ENCODE assay signal across 2 cellular contexts in genomic region chr4:139392797-139393196, GRCh38.
TF ChIP-seq lines count a peak whose summit lies in the region.

No MANE protein-coding gene starts in this region.

TF ChIP-seq in HepG2, 621 proteins besides CTCF, POLR2A, EP300 and RAD21:
- TF ChIP-seq HMGA1 (CRISPR knock-in tag; conservative IDR thresholded peaks at IDR 0.05) (no peak), ZNF317 (CRISPR knock-in tag; IDR thresholded peaks at IDR 0.05) (no peak), GZF1 (CRISPR knock-in tag; IDR thresholded peaks at IDR 0.05) (no peak), MAFG (CRISPR knock-in tag; IDR thresholded peaks at IDR 0.05) (no peak), ZNF724P (CRISPR knock-in tag; IDR thresholded peaks at IDR 0.05; ENCODE audit: borderline replicate concordance) (no peak), ZNF589 (CRISPR knock-in tag; conservative IDR thresholded peaks at IDR 0.05) (no peak), ZNF430 (CRISPR knock-in tag; IDR thresholded peaks at IDR 0.05) (no peak), CSRNP1 (CRISPR knock-in tag; IDR thresholded peaks at IDR 0.05) (no peak), KLF12 (CRISPR knock-in tag; IDR thresholded peaks at IDR 0.05; ENCODE audit: borderline replicate concordance) (no peak), ZNF577 (CRISPR knock-in tag; IDR thresholded peaks at IDR 0.05; ENCODE audit: borderline replicate concordance, low read depth) (no peak), GTF2F1 (IDR thresholded peaks at IDR 0.05; ENCODE audit: low read length) (no peak), ZBTB44 (CRISPR knock-in tag; IDR thresholded peaks at IDR 0.05) (no peak), ZFYVE20 (CRISPR knock-in tag; IDR thresholded peaks at IDR 0.05; ENCODE audit: borderline replicate concordance, low read depth) (no peak), SIX1 (CRISPR knock-in tag; IDR thresholded peaks at IDR 0.05; ENCODE audit: borderline replicate concordance) (no peak)

TF ChIP-seq in IMR-90, 13 proteins besides CTCF, POLR2A, EP300 and RAD21:
- TF ChIP-seq MAFK (IDR thresholded peaks at IDR 0.05; ENCODE audit: low read depth, low read length) (no peak), FOS (IDR thresholded peaks at IDR 0.05; ENCODE audit: low read depth, low read length) (no peak), RFX5 (IDR thresholded peaks at IDR 0.05; ENCODE audit: low read depth, low read length) (no peak), CHD1 (IDR thresholded peaks at IDR 0.05; ENCODE audit: low read depth, low read length) (no peak), NFE2L2 (IDR thresholded peaks at IDR 0.05; ENCODE audit: low read depth, low read length) (no peak), BHLHE40 (IDR thresholded peaks at IDR 0.05; ENCODE audit: low read depth, low read length) (no peak), CEBPB (IDR thresholded peaks at IDR 0.05; ENCODE audit: low read depth, low read length) (no peak), SMC3 (IDR thresholded peaks at IDR 0.05; ENCODE audit: low read depth, low read length) (no peak), MAZ (IDR thresholded peaks at IDR 0.05; ENCODE audit: borderline replicate concordance, low read depth, low read length) (no peak)
